In the genomic region with DNA sequence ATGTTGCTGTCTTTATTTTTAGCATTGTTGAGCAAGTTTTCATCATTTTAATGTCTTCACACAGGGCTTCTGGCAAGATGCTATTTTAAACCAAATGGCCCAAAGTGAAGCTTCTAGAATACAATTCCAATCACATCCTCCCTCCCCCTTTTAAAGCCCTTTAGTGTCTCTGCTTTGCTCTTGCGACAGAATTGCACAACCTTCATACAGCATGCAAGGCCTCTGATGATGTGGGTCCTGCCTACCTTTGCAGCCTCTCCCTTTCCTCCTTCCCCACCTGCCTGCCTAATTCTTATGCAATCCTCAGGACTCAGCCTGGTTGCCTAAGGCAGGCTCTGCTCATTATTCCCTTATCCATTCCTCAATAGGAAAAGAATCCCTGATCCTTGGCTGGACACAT, we compare ENCODE assay signal across 1 cellular context.
TF ChIP-seq lines count a peak whose summit lies in the region.

No MANE protein-coding gene starts in this region.

TF ChIP-seq in HepG2, 621 proteins besides CTCF, POLR2A, EP300 and RAD21 (continued from another document and continues in another):
- TF ChIP-seq ZNF326 (CRISPR knock-in tag; IDR thresholded peaks at IDR 0.05; ENCODE audit: borderline replicate concordance) (no peak), ZNF224 (CRISPR knock-in tag; IDR thresholded peaks at IDR 0.05) (no peak), HOXA5 (CRISPR knock-in tag; IDR thresholded peaks at IDR 0.05) (no peak), ZNF44 (CRISPR knock-in tag; IDR thresholded peaks at IDR 0.05) (no peak), SMARCE1 (IDR thresholded peaks at IDR 0.05; ENCODE audit: borderline replicate concordance) (no peak), ARID2 (CRISPR knock-in tag; IDR thresholded peaks at IDR 0.05; ENCODE audit: borderline replicate concordance) (no peak), CEBPG (CRISPR knock-in tag; IDR thresholded peaks at IDR 0.05) (peak; percentile 93), KLF15 (CRISPR knock-in tag; IDR thresholded peaks at IDR 0.05; ENCODE audit: borderline replicate concordance) (no peak), CEBPB (IDR thresholded peaks at IDR 0.05; ENCODE audit: borderline replicate concordance, low read depth, low read length) (peak; percentile 91), ZNF12 (CRISPR knock-in tag; IDR thresholded peaks at IDR 0.05) (0 out of 2 replicates have a peak, but pooled peaks have one; percentile 56), ZNF879 (CRISPR knock-in tag; IDR thresholded peaks at IDR 0.05) (no peak), FOSL2 (CRISPR knock-in tag; IDR thresholded peaks at IDR 0.05) (peak; percentile 53), SRSF9 (IDR thresholded peaks at IDR 0.05; ENCODE audit: borderline replicate concordance, insufficient read depth, low read depth, low read length, poor library complexity, severe bottlenecking) (no peak), PHB2 (IDR thresholded peaks at IDR 0.05; ENCODE audit: partially characterized antibody) (no peak), TEAD3 (CRISPR knock-in tag; optimal IDR thresholded peaks at IDR 0.05; ENCODE audit: borderline replicate concordance) (no peak), CAMTA2 (CRISPR knock-in tag; IDR thresholded peaks at IDR 0.05; ENCODE audit: borderline replicate concordance) (no peak), FOXO1 (CRISPR knock-in tag; IDR thresholded peaks at IDR 0.05) (no peak)
- TF ChIP-seq, protein P1, sequence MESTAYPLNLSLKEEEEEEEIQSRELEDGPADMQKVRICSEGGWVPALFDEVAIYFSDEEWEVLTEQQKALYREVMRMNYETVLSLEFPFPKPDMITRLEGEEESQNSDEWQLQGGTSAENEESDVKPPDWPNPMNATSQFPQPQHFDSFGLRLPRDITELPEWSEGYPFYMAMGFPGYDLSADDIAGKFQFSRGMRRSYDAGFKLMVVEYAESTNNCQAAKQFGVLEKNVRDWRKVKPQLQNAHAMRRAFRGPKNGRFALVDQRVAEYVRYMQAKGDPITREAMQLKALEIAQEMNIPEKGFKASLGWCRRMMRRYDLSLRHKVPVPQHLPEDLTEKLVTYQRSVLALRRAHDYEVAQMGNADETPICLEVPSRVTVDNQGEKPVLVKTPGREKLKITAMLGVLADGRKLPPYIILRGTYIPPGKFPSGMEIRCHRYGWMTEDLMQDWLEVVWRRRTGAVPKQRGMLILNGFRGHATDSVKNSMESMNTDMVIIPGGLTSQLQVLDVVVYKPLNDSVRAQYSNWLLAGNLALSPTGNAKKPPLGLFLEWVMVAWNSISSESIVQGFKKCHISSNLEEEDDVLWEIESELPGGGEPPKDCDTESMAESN (CRISPR knock-in tag; conservative IDR thresholded peaks at IDR 0.05), result no peak
- TF ChIP-seq, protein P2, sequence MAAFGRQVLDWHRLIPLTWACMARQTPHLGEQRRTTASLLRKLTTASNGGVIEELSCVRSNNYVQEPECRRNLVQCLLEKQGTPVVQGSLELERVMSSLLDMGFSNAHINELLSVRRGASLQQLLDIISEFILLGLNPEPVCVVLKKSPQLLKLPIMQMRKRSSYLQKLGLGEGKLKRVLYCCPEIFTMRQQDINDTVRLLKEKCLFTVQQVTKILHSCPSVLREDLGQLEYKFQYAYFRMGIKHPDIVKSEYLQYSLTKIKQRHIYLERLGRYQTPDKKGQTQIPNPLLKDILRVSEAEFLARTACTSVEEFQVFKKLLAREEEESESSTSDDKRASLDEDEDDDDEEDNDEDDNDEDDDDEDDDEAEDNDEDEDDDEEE (CRISPR knock-in tag; IDR thresholded peaks at IDR 0.05), result no peak
- TF ChIP-seq, protein P3, sequence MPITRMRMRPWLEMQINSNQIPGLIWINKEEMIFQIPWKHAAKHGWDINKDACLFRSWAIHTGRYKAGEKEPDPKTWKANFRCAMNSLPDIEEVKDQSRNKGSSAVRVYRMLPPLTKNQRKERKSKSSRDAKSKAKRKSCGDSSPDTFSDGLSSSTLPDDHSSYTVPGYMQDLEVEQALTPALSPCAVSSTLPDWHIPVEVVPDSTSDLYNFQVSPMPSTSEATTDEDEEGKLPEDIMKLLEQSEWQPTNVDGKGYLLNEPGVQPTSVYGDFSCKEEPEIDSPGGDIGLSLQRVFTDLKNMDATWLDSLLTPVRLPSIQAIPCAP (CRISPR knock-in tag; IDR thresholded peaks at IDR 0.05; ENCODE audit: low read depth), result no peak
- TF ChIP-seq, protein P4, sequence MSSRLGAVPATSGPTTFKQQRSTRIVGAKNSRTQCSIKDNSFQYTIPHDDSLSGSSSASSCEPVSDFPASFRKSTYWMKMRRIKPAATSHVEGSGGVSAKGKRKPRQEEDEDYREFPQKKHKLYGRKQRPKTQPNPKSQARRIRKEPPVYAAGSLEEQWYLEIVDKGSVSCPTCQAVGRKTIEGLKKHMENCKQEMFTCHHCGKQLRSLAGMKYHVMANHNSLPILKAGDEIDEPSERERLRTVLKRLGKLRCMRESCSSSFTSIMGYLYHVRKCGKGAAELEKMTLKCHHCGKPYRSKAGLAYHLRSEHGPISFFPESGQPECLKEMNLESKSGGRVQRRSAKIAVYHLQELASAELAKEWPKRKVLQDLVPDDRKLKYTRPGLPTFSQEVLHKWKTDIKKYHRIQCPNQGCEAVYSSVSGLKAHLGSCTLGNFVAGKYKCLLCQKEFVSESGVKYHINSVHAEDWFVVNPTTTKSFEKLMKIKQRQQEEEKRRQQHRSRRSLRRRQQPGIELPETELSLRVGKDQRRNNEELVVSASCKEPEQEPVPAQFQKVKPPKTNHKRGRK (CRISPR knock-in tag; IDR thresholded peaks at IDR 0.05), result no peak
- TF ChIP-seq, protein P5, sequence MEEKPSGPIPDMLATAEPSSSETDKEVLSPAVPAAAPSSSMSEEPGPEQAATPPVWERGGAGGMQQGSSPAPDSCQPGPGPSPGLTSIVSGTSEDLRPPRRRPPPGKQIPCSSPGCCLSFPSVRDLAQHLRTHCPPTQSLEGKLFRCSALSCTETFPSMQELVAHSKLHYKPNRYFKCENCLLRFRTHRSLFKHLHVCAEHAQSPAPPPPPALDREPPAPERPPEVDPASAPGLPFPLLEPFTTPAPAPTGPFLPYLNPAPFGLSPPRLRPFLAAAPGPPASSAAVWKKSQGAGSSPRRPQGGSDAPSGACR (CRISPR knock-in tag; IDR thresholded peaks at IDR 0.05), result no peak
- TF ChIP-seq, protein P6, sequence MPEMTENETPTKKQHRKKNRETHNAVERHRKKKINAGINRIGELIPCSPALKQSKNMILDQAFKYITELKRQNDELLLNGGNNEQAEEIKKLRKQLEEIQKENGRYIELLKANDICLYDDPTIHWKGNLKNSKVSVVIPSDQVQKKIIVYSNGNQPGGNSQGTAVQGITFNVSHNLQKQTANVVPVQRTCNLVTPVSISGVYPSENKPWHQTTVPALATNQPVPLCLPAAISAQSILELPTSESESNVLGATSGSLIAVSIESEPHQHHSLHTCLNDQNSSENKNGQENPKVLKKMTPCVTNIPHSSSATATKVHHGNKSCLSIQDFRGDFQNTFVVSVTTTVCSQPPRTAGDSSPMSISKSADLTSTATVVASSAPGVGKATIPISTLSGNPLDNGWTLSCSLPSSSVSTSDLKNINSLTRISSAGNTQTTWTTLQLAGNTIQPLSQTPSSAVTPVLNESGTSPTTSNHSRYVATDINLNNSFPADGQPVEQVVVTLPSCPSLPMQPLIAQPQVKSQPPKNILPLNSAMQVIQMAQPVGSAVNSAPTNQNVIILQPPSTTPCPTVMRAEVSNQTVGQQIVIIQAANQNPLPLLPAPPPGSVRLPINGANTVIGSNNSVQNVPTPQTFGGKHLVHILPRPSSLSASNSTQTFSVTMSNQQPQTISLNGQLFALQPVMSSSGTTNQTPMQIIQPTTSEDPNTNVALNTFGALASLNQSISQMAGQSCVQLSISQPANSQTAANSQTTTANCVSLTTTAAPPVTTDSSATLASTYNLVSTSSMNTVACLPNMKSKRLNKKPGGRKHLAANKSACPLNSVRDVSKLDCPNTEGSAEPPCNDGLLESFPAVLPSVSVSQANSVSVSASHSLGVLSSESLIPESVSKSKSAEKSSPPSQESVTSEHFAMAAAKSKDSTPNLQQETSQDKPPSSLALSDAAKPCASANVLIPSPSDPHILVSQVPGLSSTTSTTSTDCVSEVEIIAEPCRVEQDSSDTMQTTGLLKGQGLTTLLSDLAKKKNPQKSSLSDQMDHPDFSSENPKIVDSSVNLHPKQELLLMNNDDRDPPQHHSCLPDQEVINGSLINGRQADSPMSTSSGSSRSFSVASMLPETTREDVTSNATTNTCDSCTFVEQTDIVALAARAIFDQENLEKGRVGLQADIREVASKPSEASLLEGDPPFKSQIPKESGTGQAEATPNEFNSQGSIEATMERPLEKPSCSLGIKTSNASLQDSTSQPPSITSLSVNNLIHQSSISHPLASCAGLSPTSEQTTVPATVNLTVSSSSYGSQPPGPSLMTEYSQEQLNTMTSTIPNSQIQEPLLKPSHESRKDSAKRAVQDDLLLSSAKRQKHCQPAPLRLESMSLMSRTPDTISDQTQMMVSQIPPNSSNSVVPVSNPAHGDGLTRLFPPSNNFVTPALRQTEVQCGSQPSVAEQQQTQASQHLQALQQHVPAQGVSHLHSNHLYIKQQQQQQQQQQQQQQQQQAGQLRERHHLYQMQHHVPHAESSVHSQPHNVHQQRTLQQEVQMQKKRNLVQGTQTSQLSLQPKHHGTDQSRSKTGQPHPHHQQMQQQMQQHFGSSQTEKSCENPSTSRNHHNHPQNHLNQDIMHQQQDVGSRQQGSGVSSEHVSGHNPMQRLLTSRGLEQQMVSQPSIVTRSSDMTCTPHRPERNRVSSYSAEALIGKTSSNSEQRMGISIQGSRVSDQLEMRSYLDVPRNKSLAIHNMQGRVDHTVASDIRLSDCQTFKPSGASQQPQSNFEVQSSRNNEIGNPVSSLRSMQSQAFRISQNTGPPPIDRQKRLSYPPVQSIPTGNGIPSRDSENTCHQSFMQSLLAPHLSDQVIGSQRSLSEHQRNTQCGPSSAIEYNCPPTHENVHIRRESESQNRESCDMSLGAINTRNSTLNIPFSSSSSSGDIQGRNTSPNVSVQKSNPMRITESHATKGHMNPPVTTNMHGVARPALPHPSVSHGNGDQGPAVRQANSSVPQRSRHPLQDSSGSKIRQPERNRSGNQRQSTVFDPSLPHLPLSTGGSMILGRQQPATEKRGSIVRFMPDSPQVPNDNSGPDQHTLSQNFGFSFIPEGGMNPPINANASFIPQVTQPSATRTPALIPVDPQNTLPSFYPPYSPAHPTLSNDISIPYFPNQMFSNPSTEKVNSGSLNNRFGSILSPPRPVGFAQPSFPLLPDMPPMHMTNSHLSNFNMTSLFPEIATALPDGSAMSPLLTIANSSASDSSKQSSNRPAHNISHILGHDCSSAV (CRISPR knock-in tag; IDR thresholded peaks at IDR 0.05; ENCODE audit: borderline replicate concordance), result no peak
- TF ChIP-seq, protein P7, sequence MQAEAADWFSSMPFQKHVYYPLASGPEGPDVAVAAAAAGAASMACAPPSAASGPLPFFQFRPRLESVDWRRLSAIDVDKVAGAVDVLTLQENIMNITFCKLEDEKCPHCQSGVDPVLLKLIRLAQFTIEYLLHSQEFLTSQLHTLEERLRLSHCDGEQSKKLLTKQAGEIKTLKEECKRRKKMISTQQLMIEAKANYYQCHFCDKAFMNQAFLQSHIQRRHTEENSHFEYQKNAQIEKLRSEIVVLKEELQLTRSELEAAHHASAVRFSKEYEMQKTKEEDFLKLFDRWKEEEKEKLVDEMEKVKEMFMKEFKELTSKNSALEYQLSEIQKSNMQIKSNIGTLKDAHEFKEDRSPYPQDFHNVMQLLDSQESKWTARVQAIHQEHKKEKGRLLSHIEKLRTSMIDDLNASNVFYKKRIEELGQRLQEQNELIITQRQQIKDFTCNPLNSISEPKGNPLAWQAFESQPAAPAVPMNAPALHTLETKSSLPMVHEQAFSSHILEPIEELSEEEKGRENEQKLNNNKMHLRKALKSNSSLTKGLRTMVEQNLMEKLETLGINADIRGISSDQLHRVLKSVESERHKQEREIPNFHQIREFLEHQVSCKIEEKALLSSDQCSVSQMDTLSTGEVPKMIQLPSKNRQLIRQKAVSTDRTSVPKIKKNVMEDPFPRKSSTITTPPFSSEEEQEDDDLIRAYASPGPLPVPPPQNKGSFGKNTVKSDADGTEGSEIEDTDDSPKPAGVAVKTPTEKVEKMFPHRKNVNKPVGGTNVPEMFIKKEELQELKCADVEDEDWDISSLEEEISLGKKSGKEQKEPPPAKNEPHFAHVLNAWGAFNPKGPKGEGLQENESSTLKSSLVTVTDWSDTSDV (CRISPR knock-in tag; IDR thresholded peaks at IDR 0.05), result no peak
- TF ChIP-seq, protein P8, sequence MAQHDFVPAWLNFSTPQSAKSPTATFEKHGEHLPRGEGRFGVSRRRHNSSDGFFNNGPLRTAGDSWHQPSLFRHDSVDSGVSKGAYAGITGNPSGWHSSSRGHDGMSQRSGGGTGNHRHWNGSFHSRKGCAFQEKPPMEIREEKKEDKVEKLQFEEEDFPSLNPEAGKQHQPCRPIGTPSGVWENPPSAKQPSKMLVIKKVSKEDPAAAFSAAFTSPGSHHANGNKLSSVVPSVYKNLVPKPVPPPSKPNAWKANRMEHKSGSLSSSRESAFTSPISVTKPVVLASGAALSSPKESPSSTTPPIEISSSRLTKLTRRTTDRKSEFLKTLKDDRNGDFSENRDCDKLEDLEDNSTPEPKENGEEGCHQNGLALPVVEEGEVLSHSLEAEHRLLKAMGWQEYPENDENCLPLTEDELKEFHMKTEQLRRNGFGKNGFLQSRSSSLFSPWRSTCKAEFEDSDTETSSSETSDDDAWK (CRISPR knock-in tag; IDR thresholded peaks at IDR 0.05), result no peak
- TF ChIP-seq, protein P9, sequence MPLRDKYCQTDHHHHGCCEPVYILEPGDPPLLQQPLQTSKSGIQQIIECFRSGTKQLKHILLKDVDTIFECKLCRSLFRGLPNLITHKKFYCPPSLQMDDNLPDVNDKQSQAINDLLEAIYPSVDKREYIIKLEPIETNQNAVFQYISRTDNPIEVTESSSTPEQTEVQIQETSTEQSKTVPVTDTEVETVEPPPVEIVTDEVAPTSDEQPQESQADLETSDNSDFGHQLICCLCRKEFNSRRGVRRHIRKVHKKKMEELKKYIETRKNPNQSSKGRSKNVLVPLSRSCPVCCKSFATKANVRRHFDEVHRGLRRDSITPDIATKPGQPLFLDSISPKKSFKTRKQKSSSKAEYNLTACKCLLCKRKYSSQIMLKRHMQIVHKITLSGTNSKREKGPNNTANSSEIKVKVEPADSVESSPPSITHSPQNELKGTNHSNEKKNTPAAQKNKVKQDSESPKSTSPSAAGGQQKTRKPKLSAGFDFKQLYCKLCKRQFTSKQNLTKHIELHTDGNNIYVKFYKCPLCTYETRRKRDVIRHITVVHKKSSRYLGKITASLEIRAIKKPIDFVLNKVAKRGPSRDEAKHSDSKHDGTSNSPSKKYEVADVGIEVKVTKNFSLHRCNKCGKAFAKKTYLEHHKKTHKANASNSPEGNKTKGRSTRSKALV (CRISPR knock-in tag; IDR thresholded peaks at IDR 0.05), result no peak
- TF ChIP-seq, protein P10, sequence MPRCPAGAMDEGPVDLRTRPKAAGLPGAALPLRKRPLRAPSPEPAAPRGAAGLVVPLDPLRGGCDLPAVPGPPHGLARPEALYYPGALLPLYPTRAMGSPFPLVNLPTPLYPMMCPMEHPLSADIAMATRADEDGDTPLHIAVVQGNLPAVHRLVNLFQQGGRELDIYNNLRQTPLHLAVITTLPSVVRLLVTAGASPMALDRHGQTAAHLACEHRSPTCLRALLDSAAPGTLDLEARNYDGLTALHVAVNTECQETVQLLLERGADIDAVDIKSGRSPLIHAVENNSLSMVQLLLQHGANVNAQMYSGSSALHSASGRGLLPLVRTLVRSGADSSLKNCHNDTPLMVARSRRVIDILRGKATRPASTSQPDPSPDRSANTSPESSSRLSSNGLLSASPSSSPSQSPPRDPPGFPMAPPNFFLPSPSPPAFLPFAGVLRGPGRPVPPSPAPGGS (CRISPR knock-in tag; IDR thresholded peaks at IDR 0.05), result no peak
- TF ChIP-seq, protein P11, sequence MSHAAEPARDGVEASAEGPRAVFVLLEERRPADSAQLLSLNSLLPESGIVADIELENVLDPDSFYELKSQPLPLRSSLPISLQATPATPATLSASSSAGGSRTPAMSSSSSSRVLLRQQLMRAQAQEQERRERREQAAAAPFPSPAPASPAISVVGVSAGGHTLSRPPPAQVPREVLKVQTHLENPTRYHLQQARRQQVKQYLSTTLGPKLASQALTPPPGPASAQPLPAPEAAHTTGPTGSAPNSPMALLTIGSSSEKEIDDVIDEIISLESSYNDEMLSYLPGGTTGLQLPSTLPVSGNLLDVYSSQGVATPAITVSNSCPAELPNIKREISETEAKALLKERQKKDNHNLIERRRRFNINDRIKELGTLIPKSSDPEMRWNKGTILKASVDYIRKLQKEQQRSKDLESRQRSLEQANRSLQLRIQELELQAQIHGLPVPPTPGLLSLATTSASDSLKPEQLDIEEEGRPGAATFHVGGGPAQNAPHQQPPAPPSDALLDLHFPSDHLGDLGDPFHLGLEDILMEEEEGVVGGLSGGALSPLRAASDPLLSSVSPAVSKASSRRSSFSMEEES (CRISPR knock-in tag; IDR thresholded peaks at IDR 0.05), result no peak
